In genomic region chr16:29858149-29858899, GRCh38 we compare ENCODE assay signal across 1 cellular context.
TF ChIP-seq lines count a peak whose summit lies in the region.

No MANE protein-coding gene starts in this region.

TF ChIP-seq in HEK293, 187 proteins besides CTCF, POLR2A, EP300 and RAD21 (continued from another document):
- no peak for TF ChIP-seq ZNF18 (tag by site-specific recombination; IDR thresholded peaks at IDR 0.05)
TF ChIP-seq in HEK293: peak in this region for 2.
